In genomic region chrX:118211891-118212816, GRCh38 we compare ENCODE assay signal across 13 cellular contexts.
DNase-seq lines count a peak whose midpoint lies in the region; ATAC-seq and TF ChIP-seq lines count a peak whose summit lies in the region.
"Had no signal": no experiment of that assay in that cellular context is flagged by ENCODE, and none has a peak within 500 bp of the region (broad histone marks: within the 10 kb centered on the region; RNA-seq: fewer than 3 reads in every experiment).

No MANE protein-coding gene starts in this region.

- H3K9me3 ChIP-seq in OCI-LY1 (ENCODE audit: low read length): no peaks in the 10 kb centered on the region
- H3K9me3 ChIP-seq in esophagus squamous epithelium: no peaks in the 10 kb centered on the region

- H2BK15ac ChIP-seq in mesendoderm (replicated peaks; ENCODE audit: low read depth): no peak overlapping the region

- ATAC-seq in GM18505 (IDR thresholded peaks at IDR 0.05; ENCODE audit: unreplicated experiment): peak; percentile 48
- peak; percentile 37 for ATAC-seq in GM19467 (IDR thresholded peaks at IDR 0.05; ENCODE audit: unreplicated experiment)
- peak; percentile 38 for ATAC-seq in HG03064 (IDR thresholded peaks at IDR 0.05; ENCODE audit: low read depth, unreplicated experiment)
- ATAC-seq: left cardiac atrium had no signal

- H3K27ac ChIP-seq in OCI-LY1 (ENCODE audit: low read depth, low read length, poor library complexity, severe bottlenecking) (peak overlapping the region; percentile 65), mesendoderm (ENCODE audit: low read depth, low read length) (no peak overlapping the region), esophagus squamous epithelium (no peak overlapping the region)

- no peak overlapping the region for H2AK5ac ChIP-seq in mesendoderm (ENCODE audit: low read length)

- no peaks in the 10 kb centered on the region for H3K9me2 ChIP-seq in OCI-LY1 (ENCODE audit: low read depth, low read length)

- WGBS in mesendoderm (ENCODE audit: extremely low coverage, insufficient coverage, low lambda C conversion rate): no CpG with 5 or more reads among the region's 10 CpGs
- 48 to 68% methylated on average over 3 to 10 of the region's 10 CpGs for WGBS in esophagus squamous epithelium, 2 donors

- TF ChIP-seq POLR2A in GM18505 (IDR thresholded peaks at IDR 0.05; ENCODE audit: borderline replicate concordance, extremely low read depth, insufficient read depth, insufficient read length) (no peak), esophagus squamous epithelium (IDR thresholded peaks at IDR 0.05) (no peak)

- no peaks in the 10 kb centered on the region for H3K79me1 ChIP-seq in mesendoderm (ENCODE audit: low read length)

- no peaks in the 10 kb centered on the region for H3K27me3 ChIP-seq in OCI-LY1 (ENCODE audit: insufficient read depth, low read length)
- H3K27me3 ChIP-seq in mesendoderm (ENCODE audit: insufficient read depth, low read length, poor library complexity): no peaks in the 10 kb centered on the region
- H3K27me3 ChIP-seq in esophagus squamous epithelium: no peaks in the 10 kb centered on the region

- no peak overlapping the region for H4K5ac ChIP-seq in mesendoderm (ENCODE audit: low read length)

- H3K18ac ChIP-seq in mesendoderm (ENCODE audit: low read length): no peak overlapping the region

- H2BK120ac ChIP-seq in mesendoderm (ENCODE audit: low read depth, low read length): no peak overlapping the region

- H3K4ac ChIP-seq in mesendoderm (ENCODE audit: low read depth, low read length): no peak overlapping the region

- peaks cover 15% of the 10 kb centered on the region for H3K4me1 ChIP-seq in OCI-LY1 (ENCODE audit: insufficient read depth, low read length, severe bottlenecking)
- H3K4me1 ChIP-seq in mesendoderm (ENCODE audit: control insufficient read depth, low read depth, low read length): no peaks in the 10 kb centered on the region
- peaks cover 0 to 16% (median 0%) of the 10 kb centered on the region in 3 donors for H3K4me1 ChIP-seq in esophagus squamous epithelium

- H3F3A ChIP-seq in OCI-LY1 (ENCODE audit: insufficient read depth, low read length): no peaks in the 10 kb centered on the region

- TF ChIP-seq CTCF in OCI-LY1 (IDR thresholded peaks at IDR 0.05; ENCODE audit: low read length) (no peak), esophagus squamous epithelium (IDR thresholded peaks at IDR 0.05) (no peak)

- H2BK5ac ChIP-seq in mesendoderm (ENCODE audit: low read length): no peak overlapping the region

- no peak overlapping the region for H3K56ac ChIP-seq in mesendoderm (ENCODE audit: low read length)

- no peaks in the 10 kb centered on the region for H3K79me2 ChIP-seq in OCI-LY1 (ENCODE audit: insufficient read depth, low read length)
- H3K79me2 ChIP-seq in mesendoderm (ENCODE audit: control insufficient read depth, insufficient read depth, low read length): no peaks in the 10 kb centered on the region

- no peak overlapping the region for H2AFZ ChIP-seq in OCI-LY1 (ENCODE audit: low read length)

- DNase-seq in mesendoderm: no peak
- DNase-seq in NCI-H2029 treated with DMSO at 0.1 percent for 48 hours (lab: John Stamatoyannopoulos, UW): no peak
- no peak for DNase-seq in esophagus squamous epithelium (lab: John Stamatoyannopoulos, UW)
- no peak for DNase-seq in NCI-H748 (lab: John Stamatoyannopoulos, UW; ENCODE audit: unreplicated experiment)
- DNase-seq: activated CD4-positive, alpha-beta T cell treated with anti-CD3 and anti-CD28 coated beads for 1 hour; aorta; erythroblast; left cardiac atrium; NCI-H526 treated with DMSO at 0.1 percent for 48 hours had no signal

- no peak overlapping the region for H3K23ac ChIP-seq in mesendoderm (ENCODE audit: low read length)

- H4K8ac ChIP-seq in mesendoderm (ENCODE audit: low read depth, low read length): no peak overlapping the region

- H4K20me1 ChIP-seq in OCI-LY1 (ENCODE audit: insufficient read depth, low read length): no peaks in the 10 kb centered on the region

- intact Hi-C loops in esophagus squamous epithelium (cut with DNase I): no loop called here

- no peak overlapping the region for H3K9ac ChIP-seq in OCI-LY1 (ENCODE audit: low read length)
- H3K9ac ChIP-seq in mesendoderm (ENCODE audit: low read length): no peak overlapping the region

- H3K4me2 ChIP-seq in OCI-LY1 (ENCODE audit: low read length) (peak overlapping the region; percentile 42; the same call in 1 of the 2 replicates), mesendoderm (ENCODE audit: low read length) (no peak overlapping the region)

- H3K4me3 ChIP-seq in OCI-LY1 (ENCODE audit: low read depth, low read length, poor library complexity, severe bottlenecking) (no peak overlapping the region), mesendoderm (ENCODE audit: low read length) (no peak overlapping the region), esophagus squamous epithelium (no peak overlapping the region)

- no peaks in the 10 kb centered on the region for H3K36me3 ChIP-seq in OCI-LY1 (ENCODE audit: insufficient read depth, low read length)
- no peaks in the 10 kb centered on the region for H3K36me3 ChIP-seq in mesendoderm (ENCODE audit: control insufficient read depth, insufficient read depth, low read length)
- no peaks in the 10 kb centered on the region for H3K36me3 ChIP-seq in esophagus squamous epithelium
